ENCODE assay signal across 1 cellular context in the genomic region with DNA sequence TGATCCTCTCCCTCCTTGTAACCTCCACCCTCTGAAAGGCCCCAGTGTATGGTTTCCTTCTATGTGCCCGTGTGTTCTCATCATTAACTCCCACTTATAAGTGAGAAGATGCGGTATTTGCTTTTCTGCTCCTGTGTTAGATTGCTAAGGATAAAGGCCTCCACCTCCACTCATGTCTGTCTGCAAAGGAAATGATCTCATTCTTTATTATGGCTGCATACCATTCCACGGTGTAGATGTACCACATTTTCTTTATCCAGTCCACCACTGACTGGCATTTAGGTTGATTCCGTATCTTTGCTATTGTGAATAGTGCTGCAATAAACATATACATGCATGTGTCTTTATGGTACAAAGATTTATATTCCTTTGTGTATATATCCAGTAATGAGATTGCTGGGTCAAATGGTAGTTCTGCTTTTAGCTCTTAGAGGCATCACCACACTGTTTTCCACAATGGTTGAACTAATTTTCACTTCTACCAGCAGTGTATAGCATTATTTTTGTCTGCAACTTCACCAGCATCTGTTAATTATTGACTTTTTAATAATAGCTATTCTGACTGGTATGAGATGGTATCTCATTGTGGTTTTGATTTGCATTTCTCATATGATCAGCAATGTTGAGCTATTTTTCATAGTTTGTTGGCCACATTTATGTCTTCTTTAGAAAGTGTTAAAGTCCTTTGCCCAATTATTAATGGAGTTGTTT.
TF ChIP-seq lines count a peak whose summit lies in the region.

No MANE protein-coding gene starts in this region.

TF ChIP-seq in GM12878, 131 proteins besides CTCF, POLR2A, EP300 and RAD21 (continued from another document):
- TF ChIP-seq ZBED1 (IDR thresholded peaks at IDR 0.05; ENCODE audit: borderline replicate concordance) = no peak
- no peak for TF ChIP-seq GATAD2B (conservative IDR thresholded peaks at IDR 0.05; ENCODE audit: low read depth)
- TF ChIP-seq MYC (IDR thresholded peaks at IDR 0.05; ENCODE audit: insufficient read depth, insufficient read length, insufficient replicate concordance, low read length, severe bottlenecking) = no peak
- TF ChIP-seq BACH1 (IDR thresholded peaks at IDR 0.05; ENCODE audit: borderline replicate concordance) = peak; percentile 36; the same call in 1 of the 2 replicates
- no peak for TF ChIP-seq SIN3A (IDR thresholded peaks at IDR 0.05; ENCODE audit: low read depth, low read length)
- TF ChIP-seq NFIC (IDR thresholded peaks at IDR 0.05; ENCODE audit: low read depth, low read length) = no peak
- TF ChIP-seq IKZF2 (IDR thresholded peaks at IDR 0.05) = peak; percentile 67 to 69; a peak in 3 of 4 replicates
- TF ChIP-seq, protein P1, sequence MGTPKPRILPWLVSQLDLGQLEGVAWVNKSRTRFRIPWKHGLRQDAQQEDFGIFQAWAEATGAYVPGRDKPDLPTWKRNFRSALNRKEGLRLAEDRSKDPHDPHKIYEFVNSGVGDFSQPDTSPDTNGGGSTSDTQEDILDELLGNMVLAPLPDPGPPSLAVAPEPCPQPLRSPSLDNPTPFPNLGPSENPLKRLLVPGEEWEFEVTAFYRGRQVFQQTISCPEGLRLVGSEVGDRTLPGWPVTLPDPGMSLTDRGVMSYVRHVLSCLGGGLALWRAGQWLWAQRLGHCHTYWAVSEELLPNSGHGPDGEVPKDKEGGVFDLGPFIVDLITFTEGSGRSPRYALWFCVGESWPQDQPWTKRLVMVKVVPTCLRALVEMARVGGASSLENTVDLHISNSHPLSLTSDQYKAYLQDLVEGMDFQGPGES (IDR thresholded peaks at IDR 0.05) = no peak
- no peak for TF ChIP-seq CBX3 (IDR thresholded peaks at IDR 0.05; ENCODE audit: borderline replicate concordance, low read depth)
- TF ChIP-seq ZZZ3 (IDR thresholded peaks at IDR 0.05; ENCODE audit: control insufficient read depth, insufficient read length, low read depth) = no peak
- TF ChIP-seq NRF1 (conservative IDR thresholded peaks at IDR 0.05; ENCODE audit: low read depth, low read length) = no peak
- peak; percentile 63 for TF ChIP-seq DPF2 (IDR thresholded peaks at IDR 0.05)
- TF ChIP-seq IKZF1 (conservative IDR thresholded peaks at IDR 0.05) = peak; percentile 41; the same call in 1 of the 2 replicates
- TF ChIP-seq, protein P2, sequence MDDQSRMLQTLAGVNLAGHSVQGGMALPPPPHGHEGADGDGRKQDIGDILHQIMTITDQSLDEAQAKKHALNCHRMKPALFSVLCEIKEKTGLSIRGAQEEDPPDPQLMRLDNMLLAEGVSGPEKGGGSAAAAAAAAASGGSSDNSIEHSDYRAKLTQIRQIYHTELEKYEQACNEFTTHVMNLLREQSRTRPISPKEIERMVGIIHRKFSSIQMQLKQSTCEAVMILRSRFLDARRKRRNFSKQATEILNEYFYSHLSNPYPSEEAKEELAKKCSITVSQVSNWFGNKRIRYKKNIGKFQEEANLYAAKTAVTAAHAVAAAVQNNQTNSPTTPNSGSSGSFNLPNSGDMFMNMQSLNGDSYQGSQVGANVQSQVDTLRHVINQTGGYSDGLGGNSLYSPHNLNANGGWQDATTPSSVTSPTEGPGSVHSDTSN (IDR thresholded peaks at IDR 0.05; ENCODE audit: insufficient replicate concordance, low read depth, low read length) = no peak
- no peak for TF ChIP-seq TARDBP (IDR thresholded peaks at IDR 0.05; ENCODE audit: borderline replicate concordance)
- peak; percentile 77 for TF ChIP-seq MEF2B (IDR thresholded peaks at IDR 0.05; ENCODE audit: partially characterized antibody, poor library complexity, severe bottlenecking)
- TF ChIP-seq FOXK2 (IDR thresholded peaks at IDR 0.05) = no peak
- TF ChIP-seq YBX1 (IDR thresholded peaks at IDR 0.05) = no peak
- no peak for TF ChIP-seq CBFB (IDR thresholded peaks at IDR 0.05; ENCODE audit: low read depth)
- TF ChIP-seq MYB (IDR thresholded peaks at IDR 0.05; ENCODE audit: borderline replicate concordance, low read depth, low read length) = no peak
- TF ChIP-seq, protein P3, sequence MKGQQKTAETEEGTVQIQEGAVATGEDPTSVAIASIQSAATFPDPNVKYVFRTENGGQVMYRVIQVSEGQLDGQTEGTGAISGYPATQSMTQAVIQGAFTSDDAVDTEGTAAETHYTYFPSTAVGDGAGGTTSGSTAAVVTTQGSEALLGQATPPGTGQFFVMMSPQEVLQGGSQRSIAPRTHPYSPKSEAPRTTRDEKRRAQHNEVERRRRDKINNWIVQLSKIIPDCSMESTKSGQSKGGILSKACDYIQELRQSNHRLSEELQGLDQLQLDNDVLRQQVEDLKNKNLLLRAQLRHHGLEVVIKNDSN (IDR thresholded peaks at IDR 0.05; ENCODE audit: borderline replicate concordance, extremely low read length, insufficient read depth, low read depth, low read length) = no peak
- TF ChIP-seq ZNF24 (IDR thresholded peaks at IDR 0.05) = 0 out of 2 replicates have a peak, but pooled peaks have one; percentile 37
- TF ChIP-seq BMI1 (IDR thresholded peaks at IDR 0.05; ENCODE audit: borderline replicate concordance) = peak; percentile 40; the same call in 1 of the 2 replicates
- TF ChIP-seq RELA (IDR thresholded peaks at IDR 0.05; ENCODE audit: borderline replicate concordance, partially characterized antibody) = no peak
- TF ChIP-seq, protein P4, sequence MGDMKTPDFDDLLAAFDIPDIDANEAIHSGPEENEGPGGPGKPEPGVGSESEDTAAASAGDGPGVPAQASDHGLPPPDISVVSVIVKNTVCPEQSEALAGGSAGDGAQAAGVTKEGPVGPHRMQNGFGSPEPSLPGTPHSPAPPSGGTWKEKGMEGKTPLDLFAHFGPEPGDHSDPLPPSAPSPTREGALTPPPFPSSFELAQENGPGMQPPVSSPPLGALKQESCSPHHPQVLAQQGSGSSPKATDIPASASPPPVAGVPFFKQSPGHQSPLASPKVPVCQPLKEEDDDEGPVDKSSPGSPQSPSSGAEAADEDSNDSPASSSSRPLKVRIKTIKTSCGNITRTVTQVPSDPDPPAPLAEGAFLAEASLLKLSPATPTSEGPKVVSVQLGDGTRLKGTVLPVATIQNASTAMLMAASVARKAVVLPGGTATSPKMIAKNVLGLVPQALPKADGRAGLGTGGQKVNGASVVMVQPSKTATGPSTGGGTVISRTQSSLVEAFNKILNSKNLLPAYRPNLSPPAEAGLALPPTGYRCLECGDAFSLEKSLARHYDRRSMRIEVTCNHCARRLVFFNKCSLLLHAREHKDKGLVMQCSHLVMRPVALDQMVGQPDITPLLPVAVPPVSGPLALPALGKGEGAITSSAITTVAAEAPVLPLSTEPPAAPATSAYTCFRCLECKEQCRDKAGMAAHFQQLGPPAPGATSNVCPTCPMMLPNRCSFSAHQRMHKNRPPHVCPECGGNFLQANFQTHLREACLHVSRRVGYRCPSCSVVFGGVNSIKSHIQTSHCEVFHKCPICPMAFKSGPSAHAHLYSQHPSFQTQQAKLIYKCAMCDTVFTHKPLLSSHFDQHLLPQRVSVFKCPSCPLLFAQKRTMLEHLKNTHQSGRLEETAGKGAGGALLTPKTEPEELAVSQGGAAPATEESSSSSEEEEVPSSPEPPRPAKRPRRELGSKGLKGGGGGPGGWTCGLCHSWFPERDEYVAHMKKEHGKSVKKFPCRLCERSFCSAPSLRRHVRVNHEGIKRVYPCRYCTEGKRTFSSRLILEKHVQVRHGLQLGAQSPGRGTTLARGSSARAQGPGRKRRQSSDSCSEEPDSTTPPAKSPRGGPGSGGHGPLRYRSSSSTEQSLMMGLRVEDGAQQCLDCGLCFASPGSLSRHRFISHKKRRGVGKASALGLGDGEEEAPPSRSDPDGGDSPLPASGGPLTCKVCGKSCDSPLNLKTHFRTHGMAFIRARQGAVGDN (IDR thresholded peaks at IDR 0.05) = no peak
- TF ChIP-seq ZNF217 (IDR thresholded peaks at IDR 0.05) = 0 out of 2 replicates have a peak, but pooled peaks have one; percentile 60
- TF ChIP-seq YY1 (IDR thresholded peaks at IDR 0.05; ENCODE audit: low read depth, low read length) = no peak
- TF ChIP-seq GABPA (IDR thresholded peaks at IDR 0.05; ENCODE audit: low read depth) = no peak
- TF ChIP-seq KDM1A (IDR thresholded peaks at IDR 0.05; ENCODE audit: borderline replicate concordance) = no peak
- no peak for TF ChIP-seq SP1 (IDR thresholded peaks at IDR 0.05; ENCODE audit: low read depth, low read length)
- TF ChIP-seq NR2F1 (conservative IDR thresholded peaks at IDR 0.05) = peak; percentile 27; the same call in 1 of the 2 replicates
- TF ChIP-seq NBN (IDR thresholded peaks at IDR 0.05) = 0 out of 2 replicates have a peak, but pooled peaks have one; percentile 37
- TF ChIP-seq ATF7 (IDR thresholded peaks at IDR 0.05; ENCODE audit: low read depth) = peak; percentile 74
- no peak for TF ChIP-seq JUNB (IDR thresholded peaks at IDR 0.05)
- 0 out of 2 replicates have a peak, but pooled peaks have one; percentile 64 for TF ChIP-seq SMARCA5 (IDR thresholded peaks at IDR 0.05)
- TF ChIP-seq, protein P5, sequence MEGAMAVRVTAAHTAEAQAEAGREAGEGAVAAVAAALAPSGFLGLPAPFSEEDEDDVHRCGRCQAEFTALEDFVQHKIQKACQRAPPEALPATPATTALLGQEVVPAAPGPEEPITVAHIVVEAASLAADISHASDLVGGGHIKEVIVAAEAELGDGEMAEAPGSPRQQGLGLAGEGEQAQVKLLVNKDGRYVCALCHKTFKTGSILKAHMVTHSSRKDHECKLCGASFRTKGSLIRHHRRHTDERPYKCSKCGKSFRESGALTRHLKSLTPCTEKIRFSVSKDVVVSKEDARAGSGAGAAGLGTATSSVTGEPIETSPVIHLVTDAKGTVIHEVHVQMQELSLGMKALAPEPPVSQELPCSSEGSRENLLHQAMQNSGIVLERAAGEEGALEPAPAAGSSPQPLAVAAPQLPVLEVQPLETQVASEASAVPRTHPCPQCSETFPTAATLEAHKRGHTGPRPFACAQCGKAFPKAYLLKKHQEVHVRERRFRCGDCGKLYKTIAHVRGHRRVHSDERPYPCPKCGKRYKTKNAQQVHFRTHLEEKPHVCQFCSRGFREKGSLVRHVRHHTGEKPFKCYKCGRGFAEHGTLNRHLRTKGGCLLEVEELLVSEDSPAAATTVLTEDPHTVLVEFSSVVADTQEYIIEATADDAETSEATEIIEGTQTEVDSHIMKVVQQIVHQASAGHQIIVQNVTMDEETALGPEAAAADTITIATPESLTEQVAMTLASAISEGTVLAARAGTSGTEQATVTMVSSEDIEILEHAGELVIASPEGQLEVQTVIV (IDR thresholded peaks at IDR 0.05; ENCODE audit: borderline replicate concordance, partially characterized antibody) = no peak
TF ChIP-seq in GM12878: peak in this region for 13.
